9 cellular contexts compared by ENCODE assay signal in genomic region chr14:103519043-103519836, GRCh38. TPM values are rescaled to one million over a fixed set of nuclear protein-coding genes. Genes with fewer than 3 reads are reported as not detected.
A peak's percentile ranks its signal among the peaks of the same experiment; 100 is the strongest.
DNase-seq lines count a peak whose midpoint lies in the region; ATAC-seq and TF ChIP-seq lines count a peak whose summit lies in the region.
"Had no signal": no experiment of that assay in that cellular context is flagged by ENCODE, and none has a peak within 500 bp of the region (broad histone marks: within the 10 kb centered on the region; RNA-seq: fewer than 3 reads in every experiment).

No MANE protein-coding gene starts in this region.

- H3K4me1 ChIP-seq in HEK293 (ENCODE audit: control insufficient read depth, insufficient read depth, low read length), result peaks cover 15% of the 10 kb centered on the region
- peaks cover 23% of the 10 kb centered on the region for H3K4me1 ChIP-seq in mucosa of descending colon (ENCODE audit: low read depth)

- H3K9me3 ChIP-seq in HEK293 (ENCODE audit: control insufficient read depth, insufficient read depth, low read depth, low read length), result no peaks in the 10 kb centered on the region
- no peaks in the 10 kb centered on the region for H3K9me3 ChIP-seq in mucosa of descending colon
- H3K9me3 ChIP-seq: neutrophil had no signal

- intact Hi-C loops in mucosa of descending colon (cut with DNase I, micrococcal nuclease), result no loop called here

- CTCF ChIA-PET in HEK293 (lab: Yijun Ruan, JAX), result interaction anchor here (0.7 to 3.9 kb wide), 21 partner anchors 9 to 385 kb away, joined by 3 to 48 read pairs (median 5); partner anchors contain the start of gene TRMT61A

- ATAC-seq in mucosa of descending colon, result no peak

- H3K4me3 ChIP-seq in AG10803 (ENCODE audit: low read length) (no peak overlapping the region), HEK293 (ENCODE audit: low read depth, low read length) (no peak overlapping the region), mucosa of descending colon (no peak overlapping the region)

- DNase-seq in AG10803 (ENCODE audit: low read depth), result peak; percentile 59
- DNase-seq in astrocyte of the hippocampus (ENCODE audit: low read depth, low spot score), result peak; percentile 57
- DNase-seq in mucosa of descending colon, result peak in 2 of 3 donors; percentile 37 to 55
- DNase-seq in iPS-NIHi11 (ENCODE audit: low spot score), result no peak
- DNase-seq in activated CD8-positive, alpha-beta memory T cell treated with anti-CD3 and anti-CD28 coated beads, Interleukin-2, amount 50 U/mL, for 4 hours, result no peak
- DNase-seq in HT-29 (ENCODE audit: low spot score), result no peak
- no peak for DNase-seq in NCI-H1417 treated with DMSO at 0.1 percent for 48 hours (lab: John Stamatoyannopoulos, UW)

- H3K36me3 ChIP-seq in HEK293 (ENCODE audit: control insufficient read depth in 2 of 2, insufficient read depth in 1 of 2, low read length in 2 of 2), result peaks cover 0 to 33% of the 10 kb centered on the region in 2 experiments; a peak in 1 of 3 replicates
- H3K36me3 ChIP-seq in mucosa of descending colon (ENCODE audit: low read depth), result no peaks in the 10 kb centered on the region

- TF ChIP-seq CTCF in AG10803 (conservative IDR thresholded peaks at IDR 0.05; ENCODE audit: low read length), result no peak
- no peak for TF ChIP-seq CTCF in HEK293 (tag by site-specific recombination; IDR thresholded peaks at IDR 0.05)
- no peak for TF ChIP-seq CTCF in mucosa of descending colon (IDR thresholded peaks at IDR 0.05)

- H3K27ac ChIP-seq in HEK293 (ENCODE audit: extremely low read depth, low read depth, low read length), result peak overlapping the region; percentile 99
- H3K27ac ChIP-seq: neutrophil had no signal

- POLR2A ChIA-PET in HEK293 (lab: Yijun Ruan, JAX), result interaction anchor here (0.7 to 2.7 kb wide), 12 partner anchors 9 to 187 kb away, joined by 3 to 24 read pairs (median 4); partner anchors contain the start of genes EIF5 and TRMT61A

TF ChIP-seq in HEK293, 187 proteins besides CTCF, POLR2A, EP300 and RAD21 (continues in another document):
- TF ChIP-seq ZBTB49 (tag by site-specific recombination; IDR thresholded peaks at IDR 0.05; ENCODE audit: low read depth), result no peak
- TF ChIP-seq ZNF776 (tag by site-specific recombination; IDR thresholded peaks at IDR 0.05; ENCODE audit: borderline replicate concordance), result no peak
- TF ChIP-seq OVOL3 (tag by site-specific recombination; IDR thresholded peaks at IDR 0.05), result no peak; the same call in none of the 2 replicates
- TF ChIP-seq REST (tag by site-specific recombination; IDR thresholded peaks at IDR 0.05), result no peak
- TF ChIP-seq ZNF266 (tag by site-specific recombination; IDR thresholded peaks at IDR 0.05; ENCODE audit: low read depth), result no peak
- TF ChIP-seq ZNF140 (tag by site-specific recombination; IDR thresholded peaks at IDR 0.05), result no peak
- TF ChIP-seq ZNF274 (IDR thresholded peaks at IDR 0.05; ENCODE audit: low read length), result no peak
- TF ChIP-seq ZNF274 (tag by site-specific recombination; IDR thresholded peaks at IDR 0.05; ENCODE audit: borderline replicate concordance), result no peak
- no peak for TF ChIP-seq ZNF704 (tag by site-specific recombination; IDR thresholded peaks at IDR 0.05)
- TF ChIP-seq ZNF211 (tag by site-specific recombination; IDR thresholded peaks at IDR 0.05; ENCODE audit: low read depth), result no peak
- no peak for TF ChIP-seq ZNF518A (tag by site-specific recombination; conservative IDR thresholded peaks at IDR 0.05; ENCODE audit: low read depth)

RNA-seq across cellular contexts. Expression of gene CKB, which starts 3.4 kb away (rescaled TPM):
- total RNA-seq in mucosa of descending colon, result 1,000 to 10,000 TPM; 1,316 to 3,346 (median 2,079) TPM
- 446 and 513 TPM in 2 replicates for total RNA-seq in HT-29 (2014; rRNA removed; shearing (Covaris generic))

RNA-seq across cellular contexts. Expression of gene TRMT61A, which starts 9.8 kb away (rescaled TPM):
- total RNA-seq in mucosa of descending colon, result 10 to 100 TPM; 10.2 to 23.7 (median 10.5) TPM
- 49.8 and 50.8 TPM in 2 replicates for total RNA-seq in HT-29 (2014; rRNA removed; shearing (Covaris generic))

RNA-seq across cellular contexts. Expression of gene BAG5, which starts 43.2 kb away (rescaled TPM):
- total RNA-seq in mucosa of descending colon, result 10 to 100 TPM; 26.1 to 29.9 (median 28.0) TPM
- total RNA-seq in HT-29 (2014; rRNA removed; shearing (Covaris generic)), result 11.7 and 12.1 TPM in 2 replicates

RNA-seq across cellular contexts. Expression of gene COA8, which starts 43.5 kb away (rescaled TPM):
- total RNA-seq in mucosa of descending colon, result 10 to 100 TPM; 29.3 to 47.3 (median 36.5) TPM
- 11.2 and 15.3 TPM in 2 replicates for total RNA-seq in HT-29 (2014; rRNA removed; shearing (Covaris generic))

Comparison
In these comparisons a context has a peak if more than half of its experiments do, and no peak if none do; other contexts are left out.
1. DNase-seq: peak in AG10803 (single experiment), astrocyte of the hippocampus (single experiment) and mucosa of descending colon (2 of 3); none in iPS-NIHi11 (single experiment), activated CD8-positive, alpha-beta memory T cell treated with anti-CD3 and anti-CD28 coated beads, Interleukin-2, amount 50 U/mL, for 4 hours (single experiment), HT-29 (single experiment) and NCI-H1417 treated with DMSO at 0.1 percent for 48 hours (single experiment).